In the genomic region with DNA sequence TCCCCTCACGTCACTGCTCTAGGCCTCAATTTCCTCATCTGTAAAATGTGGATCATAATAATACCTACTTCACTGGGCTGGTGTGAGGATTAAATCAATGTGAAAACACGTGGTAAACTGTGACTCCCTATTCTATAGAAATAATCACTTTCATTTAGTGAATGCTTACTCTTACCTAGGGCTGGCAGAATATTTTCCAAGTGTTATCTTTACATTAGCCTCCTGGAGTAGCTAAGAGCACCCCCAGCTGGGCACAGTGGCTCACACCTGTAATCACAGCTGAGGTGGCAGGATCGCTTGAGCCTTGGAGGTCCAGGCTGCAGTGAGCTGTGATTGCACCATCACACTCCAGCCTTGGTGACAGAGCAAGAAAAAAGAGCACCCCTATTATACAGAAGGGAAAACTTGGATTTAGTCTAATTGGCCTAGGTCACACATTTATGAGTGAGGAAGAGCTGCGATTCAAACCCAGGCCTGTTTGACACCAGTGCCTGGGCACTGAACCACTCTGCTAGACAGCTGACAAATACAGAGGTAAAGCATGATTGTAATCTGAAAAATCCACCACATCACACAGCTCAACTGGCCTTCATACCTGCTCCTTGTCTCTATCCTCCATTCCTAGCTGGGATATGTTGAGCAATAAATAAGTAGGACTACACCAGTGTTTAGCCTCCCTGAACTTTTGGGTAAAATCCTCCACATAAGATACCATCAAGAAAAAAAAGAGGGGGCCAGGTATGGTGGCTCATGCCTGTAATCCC, we compare ENCODE assay signal across 8 cellular contexts. TPM values are rescaled to one million over a fixed set of nuclear protein-coding genes. Genes with fewer than 3 reads are reported as not detected.
DNase-seq lines count a peak whose midpoint lies in the region; ATAC-seq and TF ChIP-seq lines count a peak whose summit lies in the region.

No MANE protein-coding gene starts in this region.

- H3K36me3 ChIP-seq in PC-3 (ENCODE audit: low read depth, low read length) = no peaks in the 10 kb centered on the region
- no peaks in the 10 kb centered on the region for H3K36me3 ChIP-seq in mucosa of rectum (ENCODE audit: control insufficient read depth in 2 of 2, insufficient read depth in 2 of 2, low read length in 2 of 2)

- BruUV-seq in PC-3 (replicated peaks; lab: Mats Ljungman, UMichigan) (no TSS peak), MCF 10A (replicated peaks; lab: Mats Ljungman, UMichigan) (no TSS peak)

- H3K4me2 ChIP-seq in PC-3 (ENCODE audit: low read length) = peak overlapping the region; percentile 95

- H3K9me3 ChIP-seq in PC-3 (ENCODE audit: low read length) (no peaks in the 10 kb centered on the region), mucosa of rectum (ENCODE audit: control insufficient read depth in 2 of 2, low read length in 2 of 2) (no peaks in the 10 kb centered on the region)

- no peaks in the 10 kb centered on the region for H3K27me3 Mint-ChIP-seq in MCF 10A (ENCODE audit: insufficient read depth, unreplicated experiment)

- no peaks in the 10 kb centered on the region for H3K79me2 ChIP-seq in PC-3 (ENCODE audit: low read length)

- peak overlapping the region; percentile 73 for H3K4me3 Mint-ChIP-seq in MCF 10A (ENCODE audit: unreplicated experiment)

- in situ Hi-C loops in G401 (cut with HindIII; ENCODE audit: low sequenced_read_pairs) = no loop called here

- peaks cover 6% of the 10 kb centered on the region for H3K4me1 Mint-ChIP-seq in MCF 10A (ENCODE audit: insufficient read depth, unreplicated experiment)

- DNase-seq in PC-3 (peak; percentile 48), MCF 10A (ENCODE audit: unreplicated experiment) (peak; percentile 56), NCI-H2081 treated with DMSO at 0.1 percent for 48 hours (lab: John Stamatoyannopoulos, UW) (no peak), UCSD-AML1 (lab: John Stamatoyannopoulos, UW; ENCODE audit: unreplicated experiment) (no peak), NCI-H187 (lab: John Stamatoyannopoulos, UW) (no peak), G401 (ENCODE audit: low spot score) (no peak)

- no peaks in the 10 kb centered on the region for H3F3A ChIP-seq in PC-3 (ENCODE audit: low read length, unreplicated experiment)

- no peak overlapping the region for H3K9ac ChIP-seq in PC-3 (ENCODE audit: low read length)
- peak overlapping the region in 1 of 2 donors; percentile 3 for H3K9ac ChIP-seq in mucosa of rectum (ENCODE audit: low read depth in 1 of 2, low read length in 2 of 2)

- no peak overlapping the region for H3K27ac Mint-ChIP-seq in MCF 10A (ENCODE audit: low read depth, unreplicated experiment)

- peak overlapping the region; percentile 84; the same call in 1 of the 2 replicates for H3K4me3 ChIP-seq in PC-3 (ENCODE audit: low read length)
- H3K4me3 ChIP-seq in mucosa of rectum (ENCODE audit: low read length in 2 of 2) = peak overlapping the region; percentile 58 to 69

- H3K27ac ChIP-seq in PC-3 (ENCODE audit: low read length) (no peak overlapping the region), mucosa of rectum (ENCODE audit: low read depth in 2 of 2, low read length in 2 of 2) (no peak overlapping the region)

- peak; percentile 17 for ATAC-seq in PC-3

- CTCF ChIA-PET in PC-3 (lab: Charles Lee) (interaction anchor here (0.5 to 1.3 kb wide), 6 partner anchors 25 to 223 kb away, joined by 3 to 12 read pairs (median 3); no protein-coding TSS in a partner anchor), MCF 10A (lab: Yijun Ruan, JAX) (interaction anchor here (0.8 to 2.2 kb wide), 7 partner anchors 9 to 223 kb away, joined by 3 to 9 read pairs (median 4); partner anchors contain the start of gene ACTL10)

- H3K36me3 Mint-ChIP-seq in MCF 10A (ENCODE audit: insufficient read depth, unreplicated experiment) = no peaks in the 10 kb centered on the region

- intact Hi-C loops in PC-3 (cut with micrococcal nuclease) (loop anchor here (10.0 kb wide), 1 partner anchor 180 kb away; no protein-coding TSS in a partner anchor), MCF 10A (cut with micrococcal nuclease) (loop anchor here (2.0 kb wide), 1 partner anchor 28 kb away; no protein-coding TSS in a partner anchor)

- no peaks in the 10 kb centered on the region for H3K27me3 ChIP-seq in PC-3 (ENCODE audit: low read length)
- no peaks in the 10 kb centered on the region for H3K27me3 ChIP-seq in mucosa of rectum (ENCODE audit: control insufficient read depth in 2 of 2, insufficient read depth in 2 of 2, low read length in 2 of 2)

- no peaks in the 10 kb centered on the region for H3K9me2 ChIP-seq in PC-3 (replicated peaks; ENCODE audit: low read length)

- H3K9me3 Mint-ChIP-seq in MCF 10A (ENCODE audit: unreplicated experiment) = no peaks in the 10 kb centered on the region

- no peaks in the 10 kb centered on the region for H4K20me1 ChIP-seq in PC-3 (ENCODE audit: low read length)

- TF ChIP-seq CTCF in GM12872 (IDR thresholded peaks at IDR 0.05; ENCODE audit: insufficient read depth, low read depth, low read length) (peak; percentile 50; the same call in 2 of the 3 replicates), PC-3 (conservative IDR thresholded peaks at IDR 0.05; ENCODE audit: low read depth, low read length) (peak; percentile 60; the same call in 1 of the 2 replicates), MCF 10A (IDR thresholded peaks at IDR 0.05; ENCODE audit: unreplicated experiment) (no peak)

- H3K4me1 ChIP-seq in PC-3 (ENCODE audit: insufficient read depth, low read length) (peaks cover 5% of the 10 kb centered on the region; the same call in 1 of the 2 replicates), mucosa of rectum (ENCODE audit: control insufficient read depth in 2 of 2, insufficient read depth in 2 of 2, low read length in 2 of 2) (peaks cover 8% of the 10 kb centered on the region in 2 donors)

- peak overlapping the region; percentile 99; the same call in 1 of the 2 replicates for H2AFZ ChIP-seq in PC-3 (ENCODE audit: low read length)

- POLR2A ChIA-PET in PC-3 (lab: Charles Lee; ENCODE audit: unreplicated experiment) = no interaction called here
- POLR2A ChIA-PET in MCF 10A (lab: Yijun Ruan, JAX) = interaction anchor here (1.2 kb wide), 1 partner anchor 13 kb away, joined by 3 read pairs; no protein-coding TSS in a partner anchor

RNA-seq across cellular contexts. Expression of gene SNTA1, which starts 1.4 kb away (rescaled TPM):
- total RNA-seq in PC-3 (2014; rRNA removed) (25.9 and 29.4 TPM in 2 replicates), MCF 10A (2022) (1.4 and 2.0 TPM in 2 replicates)
- 38.0 and 42.6 TPM in 2 replicates for total RNA-seq in G401 (2014; rRNA removed; shearing (Covaris generic))

RNA-seq across cellular contexts. Expression of gene CDK5RAP1, which starts 43.7 kb away (rescaled TPM):
- total RNA-seq in PC-3 (2014; rRNA removed) (31.2 and 53.4 TPM in 2 replicates), MCF 10A (2022) (41.0 and 45.0 TPM in 2 replicates)
- total RNA-seq in G401 (2014; rRNA removed; shearing (Covaris generic)) = 41.6 and 65.5 TPM in 2 replicates

RNA-seq across cellular contexts. Expression of gene CBFA2T2, which starts 44.9 kb away (rescaled TPM):
- 9.2 and 9.7 TPM in 2 replicates for total RNA-seq in PC-3 (2014; rRNA removed)
- 15.4 and 17.3 TPM in 2 replicates for total RNA-seq in MCF 10A (2022)
- 7.8 and 22.3 TPM in 2 replicates for total RNA-seq in G401 (2014; rRNA removed; shearing (Covaris generic))

Comparison
In these comparisons a context has a peak if more than half of its experiments do, and no peak if none do; other contexts are left out.
1. DNase-seq: peak in PC-3 (single experiment) and MCF 10A (single experiment); none in NCI-H2081 treated with DMSO at 0.1 percent for 48 hours (single experiment), UCSD-AML1 (single experiment), NCI-H187 (0 of 2) and G401 (single experiment).